In the genomic region with DNA sequence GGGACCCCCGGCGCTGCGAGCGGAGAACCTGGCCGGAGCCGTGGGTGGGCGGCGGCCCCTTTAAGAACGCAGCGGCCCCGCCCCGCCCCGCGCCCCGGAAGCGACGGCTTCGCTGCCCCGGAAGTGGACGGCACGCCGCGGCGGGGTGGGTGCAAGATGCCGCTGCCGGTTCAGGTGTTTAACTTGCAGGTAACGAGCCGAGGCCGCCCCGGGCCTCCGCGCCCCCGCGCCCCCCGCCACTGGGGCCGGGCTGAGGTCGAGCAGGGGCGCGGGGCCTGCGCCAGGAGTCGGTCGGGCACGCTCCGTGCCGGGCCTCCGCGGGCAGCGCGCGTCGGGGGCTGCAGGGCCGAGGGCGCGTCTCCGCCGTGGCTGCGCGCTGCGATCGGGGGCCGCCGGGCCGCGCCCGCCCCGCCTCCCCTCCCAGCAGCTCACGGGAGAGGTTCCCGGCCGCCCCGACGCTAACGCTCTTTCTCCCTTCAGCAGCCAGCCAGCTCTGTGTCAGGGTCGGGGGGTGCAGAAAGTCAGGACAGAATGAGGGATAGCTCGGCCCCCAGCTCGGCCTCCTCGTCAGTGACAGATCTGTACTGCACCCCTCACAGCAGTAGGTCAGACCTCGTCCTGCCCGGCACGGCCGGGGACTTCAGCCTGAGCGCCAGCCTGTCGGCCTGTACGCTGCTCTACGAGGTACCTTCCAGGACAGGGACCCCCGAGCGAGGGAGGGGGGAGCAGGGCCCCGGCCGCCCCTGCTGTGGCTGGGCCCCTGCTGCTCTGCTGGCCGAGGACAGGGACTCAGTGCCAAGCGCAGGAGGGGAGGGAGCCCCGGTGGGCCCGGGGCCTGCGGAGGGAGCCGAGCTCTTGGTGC, we compare ENCODE assay signal across 8 cellular contexts. TPM values are rescaled to one million over a fixed set of nuclear protein-coding genes. Genes with fewer than 3 reads are reported as not detected.
DNase-seq lines count a peak whose midpoint lies in the region; ATAC-seq and TF ChIP-seq lines count a peak whose summit lies in the region.

Gene GPS1, plus strand, starts transcription at position 123 of the 862 bp plus-strand sequence. Its CDS starts 34 bp downstream, at position 157.
Gene RFNG, minus strand, starts transcription at position 36 of the 862 bp plus-strand sequence. CDS start 45 bp downstream, outside the sequence.

- WGBS in upper lobe of left lung, 2 donors: 1% methylated on average over 33 of the region's 94 CpGs; no CpG with 5 or more reads in 1 of the 2 donors

- TF ChIP-seq EP300 in upper lobe of left lung (IDR thresholded peaks at IDR 0.05): no peak

- DNase-seq in AG04450 (ENCODE audit: low read depth, low spot score) (no peak), SW480 (ENCODE audit: low spot score) (peak; percentile 62), left cardiac atrium (peak; percentile 86), progenitor cell of endocrine pancreas (ENCODE audit: low spot score, unreplicated experiment) (peak; percentile 67), upper lobe of left lung (peak; percentile 75 to 98)
- DNase-seq in activated naive CD8-positive, alpha-beta T cell treated with anti-CD3 and anti-CD28 coated beads, Interleukin-2, amount 50 U/mL, for 24 hours: peak; percentile 91

- H3K9me3 ChIP-seq in AG04450 (ENCODE audit: control insufficient read depth, insufficient read depth, low read length) (peaks cover 4% of the 10 kb centered on the region; the same call in 1 of the 2 replicates), upper lobe of left lung (no peaks in the 10 kb centered on the region)

- H3K4me1 ChIP-seq in KMS-11 (ENCODE audit: low read depth, poor library complexity, severe bottlenecking): peaks cover 23% of the 10 kb centered on the region
- peaks cover 20 to 44% (median 26%) of the 10 kb centered on the region in 4 donors for H3K4me1 ChIP-seq in upper lobe of left lung

- H3K79me2 ChIP-seq in KMS-11 (ENCODE audit: insufficient read depth, low read depth): peaks cover 17% of the 10 kb centered on the region; the same call in 1 of the 2 replicates

- intact Hi-C loops in left cardiac atrium (cut with DNase I): no loop called here

- TF ChIP-seq CTCF in AG04450 (IDR thresholded peaks at IDR 0.05; ENCODE audit: low read depth, low read length): no peak
- no peak for TF ChIP-seq CTCF in KMS-11 (conservative IDR thresholded peaks at IDR 0.05; ENCODE audit: low read depth, low read length)
- no peak for TF ChIP-seq CTCF in progenitor cell of endocrine pancreas (IDR thresholded peaks at IDR 0.05; ENCODE audit: unreplicated experiment)
- TF ChIP-seq CTCF in upper lobe of left lung (IDR thresholded peaks at IDR 0.05): no peak

- CTCF ChIA-PET in AG04450 (lab: Charles Lee): no interaction called here

- H3K4me1 Mint-ChIP-seq in activated naive CD8-positive, alpha-beta T cell treated with anti-CD3 and anti-CD28 coated beads, Interleukin-2, amount 50 U/mL, for 24 hours: peaks cover 18% of the 10 kb centered on the region
- H3K4me1 Mint-ChIP-seq in progenitor cell of endocrine pancreas (ENCODE audit: low read depth): peaks cover 9% of the 10 kb centered on the region

- no peaks in the 10 kb centered on the region for H3K27me3 Mint-ChIP-seq in activated naive CD8-positive, alpha-beta T cell treated with anti-CD3 and anti-CD28 coated beads, Interleukin-2, amount 50 U/mL, for 24 hours
- H3K27me3 Mint-ChIP-seq in progenitor cell of endocrine pancreas: no peaks in the 10 kb centered on the region

- H3K36me3 ChIP-seq in KMS-11 (ENCODE audit: insufficient read depth): peaks cover 3% of the 10 kb centered on the region; the same call in 1 of the 2 replicates
- H3K36me3 ChIP-seq in upper lobe of left lung: peaks cover 11 to 60% (median 46%) of the 10 kb centered on the region in 4 donors

- TF ChIP-seq POLR2A in GM19099 (IDR thresholded peaks at IDR 0.05; ENCODE audit: extremely low read depth, insufficient read length, low read depth) (peak; percentile 65), upper lobe of left lung (IDR thresholded peaks at IDR 0.05) (peak in 2 of 4 donors; percentile 15 to 60)

- ATAC-seq in activated naive CD8-positive, alpha-beta T cell treated with anti-CD3 and anti-CD28 coated beads, Interleukin-2, amount 50 U/mL, for 24 hours: peak; percentile 76
- ATAC-seq in left cardiac atrium: peak; percentile 63 to 84
- peak in 1 of 2 donors; percentile 73 for ATAC-seq in upper lobe of left lung (ENCODE audit: low FRiP score in 2 of 2)

- H3K27me3 ChIP-seq in AG04450 (ENCODE audit: control insufficient read depth, insufficient read depth, low read length) (no peaks in the 10 kb centered on the region), KMS-11 (ENCODE audit: insufficient read depth, low read depth) (no peaks in the 10 kb centered on the region), upper lobe of left lung (no peaks in the 10 kb centered on the region)

- H2AFZ ChIP-seq in KMS-11 (ENCODE audit: low read depth): peak within 1 kb of the TSS; percentile 34; the same call in 1 of the 2 replicates

- H3K4me3 Mint-ChIP-seq in activated naive CD8-positive, alpha-beta T cell treated with anti-CD3 and anti-CD28 coated beads, Interleukin-2, amount 50 U/mL, for 24 hours: peak within 1 kb of the TSS; percentile 81
- peak within 1 kb of the TSS; percentile 88 for H3K4me3 Mint-ChIP-seq in progenitor cell of endocrine pancreas (ENCODE audit: low read depth)

- H3K4me2 ChIP-seq in KMS-11: peak within 1 kb of the TSS; percentile 85

- POLR2A ChIA-PET in AG04450 (lab: Yijun Ruan, JAX): interaction anchor here (0.6 to 2.2 kb wide), 3 partner anchors 14 to 47 kb away, joined by 3 to 8 read pairs (median 4); partner anchors contain the start of gene DCXR

- peak within 1 kb of the TSS; percentile 46 for H3K27ac Mint-ChIP-seq in activated naive CD8-positive, alpha-beta T cell treated with anti-CD3 and anti-CD28 coated beads, Interleukin-2, amount 50 U/mL, for 24 hours
- H3K27ac Mint-ChIP-seq in progenitor cell of endocrine pancreas: peak within 1 kb of the TSS; percentile 91

- H3K9ac ChIP-seq in KMS-11: peak within 1 kb of the TSS; percentile 47; the same call in 1 of the 2 replicates

- H3K9me3 Mint-ChIP-seq in activated naive CD8-positive, alpha-beta T cell treated with anti-CD3 and anti-CD28 coated beads, Interleukin-2, amount 50 U/mL, for 24 hours: no peaks in the 10 kb centered on the region
- H3K9me3 Mint-ChIP-seq in progenitor cell of endocrine pancreas (ENCODE audit: low read depth): no peaks in the 10 kb centered on the region

- H4K20me1 ChIP-seq in KMS-11 (ENCODE audit: insufficient read depth): no peaks in the 10 kb centered on the region

- H3K27ac ChIP-seq in AG04450 (ENCODE audit: low read depth, low read length) (no peak within 1 kb of the TSS), KMS-11 (no peak within 1 kb of the TSS), upper lobe of left lung (peak within 1 kb of the TSS; percentile 59 to 81 (median 67))

- H3K36me3 Mint-ChIP-seq in activated naive CD8-positive, alpha-beta T cell treated with anti-CD3 and anti-CD28 coated beads, Interleukin-2, amount 50 U/mL, for 24 hours (ENCODE audit: low read depth): peaks cover 2% of the 10 kb centered on the region
- peaks cover 7% of the 10 kb centered on the region for H3K36me3 Mint-ChIP-seq in progenitor cell of endocrine pancreas (ENCODE audit: insufficient read depth)

- H3K4me3 ChIP-seq in AG04450 (ENCODE audit: low read depth, low read length): peak within 1 kb of the TSS; percentile 85
- H3K4me3 ChIP-seq in KMS-11 (IDR thresholded peaks at IDR 0.05; ENCODE audit: insufficient read depth, low read depth, low read length): no peak within 1 kb of the TSS
- H3K4me3 ChIP-seq in upper lobe of left lung: peak within 1 kb of the TSS; percentile 51 to 99 (median 91)

RNA-seq across cellular contexts. Expression of gene GPS1, which starts in this region (rescaled TPM):
- 63.1 and 94.3 TPM in 2 replicates for polyA plus RNA-seq in AG04450 (2011; rRNA removed)
- polyA minus RNA-seq in AG04450 (2011; rRNA and poly(A)+ RNA removed): 74.9 and 108 TPM in 2 replicates
- total RNA-seq in left cardiac atrium (10 to 100 TPM; 72.2 to 79.3 TPM), progenitor cell of endocrine pancreas (134 and 137 TPM in 2 replicates), upper lobe of left lung (100 to 1,000 TPM in 4 of 6 donors, 10 to 100 TPM in 2; 55.2 to 147 (median 108) TPM)

RNA-seq across cellular contexts. Expression of gene RFNG, which starts in this region (rescaled TPM):
- polyA plus RNA-seq in AG04450 (2011; rRNA removed): 11.8 and 14.1 TPM in 2 replicates
- polyA minus RNA-seq in AG04450 (2011; rRNA and poly(A)+ RNA removed): 19.4 and 25.1 TPM in 2 replicates
- total RNA-seq in left cardiac atrium (10 to 100 TPM; 16.4 to 22.4 TPM), progenitor cell of endocrine pancreas (60.1 and 65.5 TPM in 2 replicates), upper lobe of left lung (100 to 1,000 TPM in 1 of 6 donors, 10 to 100 TPM in 5; 25.0 to 101 (median 37.5) TPM)

Comparison
In these comparisons a context has a peak if more than half of its experiments do, and no peak if none do; other contexts are left out.
1. H3K27ac ChIP-seq: peak in upper lobe of left lung (4 of 4); none in AG04450 (single experiment) and KMS-11 (single experiment).